In the genomic region with DNA sequence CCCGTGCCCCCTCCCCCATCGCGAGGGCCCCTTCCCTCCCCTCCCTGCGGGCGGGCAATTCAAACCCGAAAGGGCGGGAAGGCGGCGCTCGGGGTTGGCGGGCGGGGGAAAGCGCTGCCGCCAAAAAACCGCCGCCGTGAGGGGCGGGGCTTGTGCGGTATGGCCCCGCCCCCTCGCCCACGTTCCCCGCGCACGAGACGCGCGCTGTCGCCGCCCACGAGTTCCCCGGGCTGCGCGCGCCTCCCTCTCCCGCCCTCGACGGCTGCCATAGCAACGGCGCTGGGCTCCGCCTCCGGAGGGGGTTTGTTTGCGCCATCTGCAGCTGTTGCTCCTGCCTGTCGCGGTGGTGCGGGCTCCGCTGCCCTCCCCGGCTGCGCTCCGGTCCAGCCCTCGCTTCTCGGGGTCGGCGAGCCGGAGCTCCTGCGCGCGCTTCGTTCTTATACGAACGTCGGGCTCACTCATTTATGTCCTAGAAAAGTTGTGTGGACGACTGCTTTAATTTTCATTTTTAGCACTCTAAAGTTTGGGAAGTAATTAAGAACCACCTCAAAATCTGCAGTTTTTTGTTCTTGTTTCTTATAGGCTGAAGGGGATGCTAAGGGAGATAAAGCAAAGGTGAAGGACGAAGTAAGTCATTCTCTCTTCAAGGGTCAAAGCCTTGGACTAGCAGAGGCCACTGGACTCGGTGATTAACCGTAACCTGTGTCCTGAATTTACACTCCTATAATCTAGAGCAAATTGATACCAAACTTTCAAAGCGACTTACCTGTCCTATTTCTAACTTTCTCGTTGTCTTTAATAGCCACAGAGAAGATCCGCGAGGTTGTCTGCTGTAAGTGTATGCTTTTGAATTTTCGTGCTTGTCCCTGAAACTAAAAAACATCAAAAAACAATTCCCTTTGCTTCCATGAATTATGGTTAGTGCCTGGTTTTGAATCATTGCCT, we compare ENCODE assay signal across 1 cellular context.
TF ChIP-seq lines count a peak whose summit lies in the region.

No MANE protein-coding gene starts in this region.

TF ChIP-seq in WTC11, 78 proteins besides CTCF, POLR2A, EP300 and RAD21 (continued from another document):
- no peak for TF ChIP-seq PRDM15 (CRISPR knock-in tag; IDR thresholded peaks at IDR 0.05)
- TF ChIP-seq ZNF671 (CRISPR knock-in tag; IDR thresholded peaks at IDR 0.05) = 0 out of 2 replicates have a peak, but pooled peaks have one; percentile 44
- TF ChIP-seq, protein P1, sequence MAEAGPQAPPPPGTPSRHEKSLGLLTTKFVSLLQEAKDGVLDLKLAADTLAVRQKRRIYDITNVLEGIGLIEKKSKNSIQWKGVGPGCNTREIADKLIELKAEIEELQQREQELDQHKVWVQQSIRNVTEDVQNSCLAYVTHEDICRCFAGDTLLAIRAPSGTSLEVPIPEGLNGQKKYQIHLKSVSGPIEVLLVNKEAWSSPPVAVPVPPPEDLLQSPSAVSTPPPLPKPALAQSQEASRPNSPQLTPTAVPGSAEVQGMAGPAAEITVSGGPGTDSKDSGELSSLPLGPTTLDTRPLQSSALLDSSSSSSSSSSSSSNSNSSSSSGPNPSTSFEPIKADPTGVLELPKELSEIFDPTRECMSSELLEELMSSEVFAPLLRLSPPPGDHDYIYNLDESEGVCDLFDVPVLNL (CRISPR knock-in tag; IDR thresholded peaks at IDR 0.05; ENCODE audit: borderline replicate concordance, low read depth) = peak; percentile 56; the same call in 1 of the 2 replicates
- TF ChIP-seq HMGA2 (CRISPR knock-in tag; IDR thresholded peaks at IDR 0.05) = no peak
- TF ChIP-seq NFATC4 (CRISPR knock-in tag; IDR thresholded peaks at IDR 0.05) = peak; percentile 18; the same call in 1 of the 2 replicates
- 0 out of 2 replicates have a peak, but pooled peaks have one; percentile 8 for TF ChIP-seq TEAD1 (CRISPR knock-in tag; IDR thresholded peaks at IDR 0.05)
- TF ChIP-seq CBFB (CRISPR knock-in tag; IDR thresholded peaks at IDR 0.05; ENCODE audit: low read depth) = no peak
- TF ChIP-seq, protein P2, sequence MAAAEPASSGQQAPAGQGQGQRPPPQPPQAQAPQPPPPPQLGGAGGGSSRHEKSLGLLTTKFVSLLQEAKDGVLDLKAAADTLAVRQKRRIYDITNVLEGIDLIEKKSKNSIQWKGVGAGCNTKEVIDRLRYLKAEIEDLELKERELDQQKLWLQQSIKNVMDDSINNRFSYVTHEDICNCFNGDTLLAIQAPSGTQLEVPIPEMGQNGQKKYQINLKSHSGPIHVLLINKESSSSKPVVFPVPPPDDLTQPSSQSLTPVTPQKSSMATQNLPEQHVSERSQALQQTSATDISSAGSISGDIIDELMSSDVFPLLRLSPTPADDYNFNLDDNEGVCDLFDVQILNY (CRISPR knock-in tag; IDR thresholded peaks at IDR 0.05) = peak; percentile 95
- peak; percentile 82 for TF ChIP-seq FOXK1 (CRISPR knock-in tag; IDR thresholded peaks at IDR 0.05)
- peak; percentile 39; the same call in 1 of the 2 replicates for TF ChIP-seq USF1 (CRISPR knock-in tag; IDR thresholded peaks at IDR 0.05)
- peak; percentile 54; the same call in 1 of the 2 replicates for TF ChIP-seq MYBL2 (CRISPR knock-in tag; IDR thresholded peaks at IDR 0.05)
- TF ChIP-seq ARID4B (CRISPR knock-in tag; IDR thresholded peaks at IDR 0.05; ENCODE audit: borderline replicate concordance) = peak; percentile 55; the same call in 1 of the 2 replicates
- no peak for TF ChIP-seq KAT7 (CRISPR knock-in tag; IDR thresholded peaks at IDR 0.05; ENCODE audit: borderline replicate concordance)
- TF ChIP-seq SP1 (CRISPR knock-in tag; conservative IDR thresholded peaks at IDR 0.05) = peak; percentile 81
